ENCODE assay signal across 8 cellular contexts in the genomic region with DNA sequence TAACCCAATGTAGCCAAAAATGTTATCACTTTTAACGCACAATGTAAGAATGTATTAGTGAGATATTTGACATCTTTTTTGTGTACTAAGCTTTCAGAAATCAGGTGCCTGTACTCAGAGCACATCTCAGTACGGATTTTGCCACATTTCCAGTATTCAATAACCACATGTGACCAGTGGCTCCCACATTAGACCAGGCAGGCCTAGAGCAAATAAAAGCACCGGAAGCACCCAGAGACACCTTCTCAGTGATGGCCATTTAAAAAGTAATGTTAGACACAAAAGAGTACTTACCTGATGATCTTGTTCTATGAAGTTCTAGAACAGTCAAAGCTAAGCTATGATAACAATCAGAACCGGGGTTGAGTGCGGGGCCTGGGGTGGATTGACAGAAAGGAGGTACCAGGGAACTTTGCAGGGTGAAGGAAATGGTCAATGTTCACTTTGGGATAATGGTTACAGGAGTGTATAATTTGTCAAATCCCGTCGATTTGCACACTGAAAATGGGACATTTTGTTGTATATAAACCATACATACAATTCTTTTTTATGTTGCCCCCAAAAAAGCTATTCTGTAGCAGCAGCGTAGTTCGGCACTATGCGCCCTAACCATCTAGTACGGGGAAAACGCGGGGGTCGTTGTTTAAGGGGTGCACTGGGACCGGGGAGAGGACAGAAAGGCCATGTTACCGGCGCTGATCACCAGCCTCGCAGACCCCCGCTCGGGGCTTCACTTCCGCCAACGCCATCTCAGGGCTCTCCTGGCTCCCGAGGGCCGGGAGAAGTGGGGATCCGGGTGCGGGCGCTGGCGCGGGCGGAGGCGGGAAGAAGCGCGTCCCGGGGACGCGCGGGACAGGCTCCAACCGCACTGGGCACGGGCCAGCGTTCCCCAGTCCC. TPM values are rescaled to one million over a fixed set of nuclear protein-coding genes. Genes with fewer than 3 reads are reported as not detected.
DNase-seq lines count a peak whose midpoint lies in the region; ATAC-seq, FAIRE-seq and TF ChIP-seq lines count a peak whose summit lies in the region.

No MANE protein-coding gene starts in this region.

- peak overlapping the region; percentile 47 for H3K27ac ChIP-seq in CD4-positive, CD25-positive, alpha-beta regulatory T cell (ENCODE audit: insufficient read depth, low read length, poor library complexity, severe bottlenecking)
- H3K27ac ChIP-seq in breast epithelium (peak overlapping the region; percentile 83 to 95), right lobe of liver (peak overlapping the region; percentile 73 to 92 (median 86)), testis (peak overlapping the region; percentile 73 to 80)

- no peaks in the 10 kb centered on the region for H3K9me3 ChIP-seq in CD4-positive, CD25-positive, alpha-beta regulatory T cell (ENCODE audit: control insufficient read depth in 2 of 2, low read length in 2 of 2)
- H3K9me3 ChIP-seq in breast epithelium (no peaks in the 10 kb centered on the region), right lobe of liver (no peaks in the 10 kb centered on the region), testis (no peaks in the 10 kb centered on the region)

- intact Hi-C loops in breast epithelium (cut with DNase I; ENCODE audit: low total_unique reads) (no loop called here), right lobe of liver (cut with DNase I) (no loop called here), testis (cut with DNase I; ENCODE audit: low total_unique reads) (no loop called here)

- TF ChIP-seq CTCF in breast epithelium (IDR thresholded peaks at IDR 0.05) = no peak
- no peak for TF ChIP-seq CTCF in right lobe of liver (IDR thresholded peaks at IDR 0.05)
- no peak for TF ChIP-seq CTCF in testis (IDR thresholded peaks at IDR 0.05)

- H3K9me3 Mint-ChIP-seq in CD4-positive, CD25-positive, alpha-beta regulatory T cell = peaks cover 0 to 3% (median 0%) of the 10 kb centered on the region in 7 donors

- DNase-seq in CD4-positive, CD25-positive, alpha-beta regulatory T cell = no peak
- DNase-seq in GM19239 (ENCODE audit: insufficient read length, low spot score) = no peak
- peak; percentile 23 for DNase-seq in HuH-7.5 (ENCODE audit: low spot score)
- DNase-seq in breast epithelium (ENCODE audit: low spot score in 2 of 2) = no peak
- DNase-seq in right lobe of liver = peak in 1 of 3 donors; percentile 56
- DNase-seq in testis = peak; percentile 14
- DNase-seq in putamen (ENCODE audit: low spot score) = no peak

- no peak for ATAC-seq in CD4-positive, CD25-positive, alpha-beta regulatory T cell (ENCODE audit: low read depth in 2 of 2)
- peak; percentile 41 to 54 (median 51) for ATAC-seq in right lobe of liver
- ATAC-seq in HG02840 (IDR thresholded peaks at IDR 0.05; ENCODE audit: low FRiP score, unreplicated experiment) = no peak

- peaks cover 20% of the 10 kb centered on the region for H3K4me1 ChIP-seq in CD4-positive, CD25-positive, alpha-beta regulatory T cell (ENCODE audit: control insufficient read depth, insufficient read depth, low read length, poor library complexity, severe bottlenecking)
- no peaks in the 10 kb centered on the region for H3K4me1 ChIP-seq in breast epithelium
- H3K4me1 ChIP-seq in right lobe of liver = no peaks in the 10 kb centered on the region
- no peaks in the 10 kb centered on the region for H3K4me1 ChIP-seq in testis

- H3K4me3 Mint-ChIP-seq in CD4-positive, CD25-positive, alpha-beta regulatory T cell = peak overlapping the region; percentile 66 to 89 (median 86)

- 25% methylated on average over 15 of the region's 40 CpGs for WGBS in right lobe of liver (ENCODE audit: insufficient coverage, low coverage, low lambda C conversion rate, missing lambda C conversion rate)
- WGBS in testis, 2 donors = 13 to 28% methylated on average over 17 to 18 of the region's 40 CpGs

- H3K27me3 Mint-ChIP-seq in CD4-positive, CD25-positive, alpha-beta regulatory T cell = no peaks in the 10 kb centered on the region

- H3K4me3 ChIP-seq in CD4-positive, CD25-positive, alpha-beta regulatory T cell (ENCODE audit: low read depth, low read length) = peak overlapping the region; percentile 41
- H3K4me3 ChIP-seq in breast epithelium = peak overlapping the region; percentile 71 to 88 (median 71)
- peak overlapping the region; percentile 62 to 69 (median 66) for H3K4me3 ChIP-seq in right lobe of liver
- peak overlapping the region; percentile 60 to 76 for H3K4me3 ChIP-seq in testis

- H3K4me1 Mint-ChIP-seq in CD4-positive, CD25-positive, alpha-beta regulatory T cell = peaks cover 1 to 13% (median 5%) of the 10 kb centered on the region in 4 donors

- no peaks in the 10 kb centered on the region for H3K36me3 ChIP-seq in CD4-positive, CD25-positive, alpha-beta regulatory T cell (ENCODE audit: control insufficient read depth, insufficient read depth, low read length)
- no peaks in the 10 kb centered on the region for H3K36me3 ChIP-seq in breast epithelium
- H3K36me3 ChIP-seq in right lobe of liver = no peaks in the 10 kb centered on the region
- no peaks in the 10 kb centered on the region for H3K36me3 ChIP-seq in testis (ENCODE audit: low read depth, missing control alignments)

- no peaks in the 10 kb centered on the region for H3K27me3 ChIP-seq in CD4-positive, CD25-positive, alpha-beta regulatory T cell (ENCODE audit: control insufficient read depth, insufficient read depth, low read length)
- H3K27me3 ChIP-seq in breast epithelium (peaks cover 0 to 23% of the 10 kb centered on the region in 2 donors), right lobe of liver (no peaks in the 10 kb centered on the region), testis (no peaks in the 10 kb centered on the region)

- H3K27ac Mint-ChIP-seq in CD4-positive, CD25-positive, alpha-beta regulatory T cell = peak overlapping the region; percentile 80 to 90 (median 87)

- no peaks in the 10 kb centered on the region for H3K36me3 Mint-ChIP-seq in CD4-positive, CD25-positive, alpha-beta regulatory T cell

- TF ChIP-seq POLR2A in breast epithelium (IDR thresholded peaks at IDR 0.05) (no peak), right lobe of liver (IDR thresholded peaks at IDR 0.05) (peak; percentile 50), testis (IDR thresholded peaks at IDR 0.05) (no peak)

- peak; percentile 86 for FAIRE-seq in GM19239 (lab: Jason Lieb, UNC)

RNA-seq across cellular contexts. Expression of a gene that starts 1.0 kb away (rescaled TPM):
- total RNA-seq in CD4-positive, CD25-positive, alpha-beta regulatory T cell = 4.5 TPM
- 1 to 10 TPM; 3.7 to 4.8 (median 4.3) TPM for polyA plus RNA-seq in CD4-positive, CD25-positive, alpha-beta regulatory T cell
- total RNA-seq in breast epithelium = 10 to 100 TPM; 12.3 to 26.3 (median 21.0) TPM
- 10 to 100 TPM in 1 of 6 experiments, 1 to 10 TPM in 5; 5.0 to 10.3 (median 8.8) TPM for total RNA-seq in right lobe of liver
- total RNA-seq in testis = 1 to 10 TPM; 9.5 to 9.7 TPM
- polyA plus RNA-seq in testis (ENCODE audit: insufficient read depth, low read depth, low replicate concordance) = 3.2 TPM

RNA-seq across cellular contexts. Expression of a gene that starts 7.9 kb away (rescaled TPM):
- total RNA-seq in CD4-positive, CD25-positive, alpha-beta regulatory T cell = 69.9 TPM
- polyA plus RNA-seq in CD4-positive, CD25-positive, alpha-beta regulatory T cell = 10 to 100 TPM; 12.0 to 19.3 (median 16.3) TPM
- total RNA-seq in breast epithelium (10 to 100 TPM; 17.4 to 30.4 (median 26.2) TPM), right lobe of liver (10 to 100 TPM; 22.5 to 35.7 (median 29.5) TPM), testis (10 to 100 TPM; 15.6 to 17.1 TPM)
- 9.0 TPM for polyA plus RNA-seq in testis (ENCODE audit: insufficient read depth, low read depth, low replicate concordance)

Comparison
In these comparisons a context has a peak if more than half of its experiments do, and no peak if none do; other contexts are left out.
1. ATAC-seq: peak in right lobe of liver (4 of 4); none in CD4-positive, CD25-positive, alpha-beta regulatory T cell (0 of 2) and HG02840 (single experiment).
2. DNase-seq: peak in HuH-7.5 (single experiment) and testis (single experiment); none in CD4-positive, CD25-positive, alpha-beta regulatory T cell (0 of 3), GM19239 (single experiment), breast epithelium (0 of 2) and putamen (single experiment).
3. Peak in every context shown above with its lines, with median percentiles within 50 percentile points of each other: H3K27ac ChIP-seq and H3K4me3 ChIP-seq.